Comparison of ENCODE assay signal across 28 cellular contexts in genomic region chr11:93212094-93212493, GRCh38.
"Had no signal": no experiment of that assay in that cellular context is flagged by ENCODE, and none has a peak within 500 bp of the region (broad histone marks: within the 10 kb centered on the region; RNA-seq: fewer than 3 reads in every experiment).

No MANE protein-coding gene starts in this region.

- FAIRE-seq: endometrium, endothelial cell of umbilical vein, frontal cortex had no signal

- H3K4me1 ChIP-seq: esophagus muscularis mucosa, esophagus squamous epithelium, foreskin keratinocyte, gastrocnemius medialis, gastroesophageal sphincter, heart left ventricle, heart right ventricle had no signal

- H2AFZ ChIP-seq: hepatocyte had no signal

- DNase-seq: cortex of kidney; dermis blood vessel endothelial cell; dorsolateral prefrontal cortex; effector CD4-positive, alpha-beta T cell; effector CD8-positive, alpha-beta T cell; effector memory CD4-positive, alpha-beta T cell; effector memory CD8-positive, alpha-beta T cell; endodermal cell; erythroblast; esophagus squamous epithelium; foreskin fibroblast; foreskin keratinocyte; foreskin melanocyte; gastrocnemius medialis; glutamatergic neuron; head of caudate nucleus; heart left ventricle; heart right ventricle; hippocampal formation had no signal

- H3K27ac ChIP-seq: coronary artery, dorsolateral prefrontal cortex, epithelial cell of prostate, esophagus muscularis mucosa, esophagus squamous epithelium, foreskin keratinocyte, gastrocnemius medialis, gastroesophageal sphincter, heart left ventricle, heart right ventricle, hepatocyte had no signal

- H3K4me2 ChIP-seq: hepatocyte had no signal

- H3K36me3 ChIP-seq: esophagus muscularis mucosa, esophagus squamous epithelium, gastrocnemius medialis, gastroesophageal sphincter, heart left ventricle, heart right ventricle had no signal

- ATAC-seq: effector memory CD8-positive, alpha-beta T cell; esophagus mucosa; foreskin keratinocyte; gastrocnemius medialis; gastroesophageal sphincter; heart left ventricle; heart right ventricle had no signal

- H3K4me3 ChIP-seq: coronary artery, dorsolateral prefrontal cortex, esophagus muscularis mucosa, esophagus squamous epithelium, gastrocnemius medialis, gastroesophageal sphincter, heart left ventricle, heart right ventricle, hepatocyte had no signal

- H3K79me2 ChIP-seq: hepatocyte had no signal

- H3K27me3 ChIP-seq: dorsolateral prefrontal cortex, esophagus muscularis mucosa, gastrocnemius medialis, gastroesophageal sphincter, heart right ventricle, hepatocyte had no signal
